Comparison of ENCODE assay signal across 1 cellular context in the genomic region with DNA sequence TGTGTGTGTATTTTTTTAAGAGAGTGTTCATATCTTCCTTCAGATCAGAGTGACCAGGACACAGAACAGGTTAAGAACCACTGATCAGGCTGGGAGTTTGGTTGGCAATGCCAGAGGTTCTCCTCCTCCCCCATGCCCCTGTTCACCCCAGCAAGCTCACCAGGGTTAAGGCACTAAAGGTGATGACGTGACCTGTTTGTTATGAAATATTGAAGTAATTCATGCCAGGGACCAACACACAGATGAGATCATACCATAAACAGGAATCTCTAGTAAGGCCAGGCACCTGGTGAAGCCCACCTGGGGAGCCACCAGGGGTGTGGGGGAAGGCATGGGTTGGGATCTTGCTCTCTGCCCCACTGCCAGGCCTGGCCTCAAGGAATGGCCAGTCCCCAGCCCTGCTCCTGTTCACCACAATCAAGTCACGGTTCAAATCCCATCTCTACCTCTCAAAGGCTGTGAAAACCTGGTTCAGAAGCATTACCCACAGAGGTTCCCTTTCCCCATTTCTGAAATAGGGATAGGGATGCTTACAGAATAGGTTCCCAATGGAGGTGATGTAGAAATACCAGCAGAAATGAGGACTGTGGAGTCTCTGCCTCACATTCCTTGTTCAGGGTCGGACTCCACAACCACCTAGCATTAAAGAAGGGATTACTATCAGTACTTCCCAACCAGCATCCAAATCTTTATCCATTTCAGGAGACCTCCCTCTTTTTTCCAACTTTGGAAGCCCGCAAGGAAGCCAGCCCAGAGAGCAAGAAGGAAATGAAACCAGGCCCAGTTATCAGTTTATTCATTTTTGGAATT.
TF ChIP-seq lines count a peak whose summit lies in the region.

No MANE protein-coding gene starts in this region.

TF ChIP-seq in GM12878, 131 proteins besides CTCF, POLR2A, EP300 and RAD21:
- TF ChIP-seq SIX5 (IDR thresholded peaks at IDR 0.05; ENCODE audit: low read depth, low read length, severe bottlenecking) (no peak), CBFB (IDR thresholded peaks at IDR 0.05; ENCODE audit: low read depth) (0 out of 2 replicates have a peak, but pooled peaks have one; percentile 19), ZNF274 (IDR thresholded peaks at IDR 0.05; ENCODE audit: insufficient read depth, insufficient read length) (no peak), SMAD5 (IDR thresholded peaks at IDR 0.05; ENCODE audit: low read depth) (peak; percentile 28; the same call in 1 of the 2 replicates), POLR2AphosphoS2 (IDR thresholded peaks at IDR 0.05; ENCODE audit: low read depth, low read length) (peak; percentile 73; the same call in 1 of the 2 replicates), ZBED1 (IDR thresholded peaks at IDR 0.05; ENCODE audit: borderline replicate concordance) (peak; percentile 50; the same call in 1 of the 2 replicates), MTA3 (IDR thresholded peaks at IDR 0.05; ENCODE audit: borderline replicate concordance, low read length) (peak; percentile 80), TAF1 (IDR thresholded peaks at IDR 0.05; ENCODE audit: borderline replicate concordance, low read depth, low read length) (no peak), ATF7 (IDR thresholded peaks at IDR 0.05; ENCODE audit: low read depth) (peak; percentile 48; the same call in 1 of the 2 replicates), POLR2AphosphoS5 (IDR thresholded peaks at IDR 0.05; ENCODE audit: low read length) (0 out of 2 replicates have a peak, but pooled peaks have one; percentile 47), IKZF1 (conservative IDR thresholded peaks at IDR 0.05) (peak; percentile 48; the same call in 1 of the 2 replicates), PML (IDR thresholded peaks at IDR 0.05; ENCODE audit: low read length) (peak; percentile 47; the same call in 1 of the 2 replicates), EED (IDR thresholded peaks at IDR 0.05; ENCODE audit: low read depth) (peak; percentile 68; the same call in 1 of the 2 replicates), BCL11A (IDR thresholded peaks at IDR 0.05; ENCODE audit: low read depth, low read length) (peak; percentile 34; the same call in 1 of the 2 replicates), RBBP5 (conservative IDR thresholded peaks at IDR 0.05) (no peak), ESRRA (IDR thresholded peaks at IDR 0.05; ENCODE audit: low read length) (no peak), HDGF (IDR thresholded peaks at IDR 0.05) (no peak), IKZF2 (IDR thresholded peaks at IDR 0.05) (peak; percentile 43 to 48; a peak in 3 of 4 replicates), TBL1XR1 (IDR thresholded peaks at IDR 0.05; ENCODE audit: low read depth, low read length) (0 out of 2 replicates have a peak, but pooled peaks have one; percentile 58), CREM (IDR thresholded peaks at IDR 0.05; ENCODE audit: low read depth) (peak; percentile 39; the same call in 1 of the 2 replicates), SPI1 (IDR thresholded peaks at IDR 0.05; ENCODE audit: borderline replicate concordance, insufficient read depth, low read depth, low read length) (peak; percentile 72), BACH1 (IDR thresholded peaks at IDR 0.05; ENCODE audit: borderline replicate concordance) (0 out of 2 replicates have a peak, but pooled peaks have one; percentile 10)
- TF ChIP-seq, protein P1, sequence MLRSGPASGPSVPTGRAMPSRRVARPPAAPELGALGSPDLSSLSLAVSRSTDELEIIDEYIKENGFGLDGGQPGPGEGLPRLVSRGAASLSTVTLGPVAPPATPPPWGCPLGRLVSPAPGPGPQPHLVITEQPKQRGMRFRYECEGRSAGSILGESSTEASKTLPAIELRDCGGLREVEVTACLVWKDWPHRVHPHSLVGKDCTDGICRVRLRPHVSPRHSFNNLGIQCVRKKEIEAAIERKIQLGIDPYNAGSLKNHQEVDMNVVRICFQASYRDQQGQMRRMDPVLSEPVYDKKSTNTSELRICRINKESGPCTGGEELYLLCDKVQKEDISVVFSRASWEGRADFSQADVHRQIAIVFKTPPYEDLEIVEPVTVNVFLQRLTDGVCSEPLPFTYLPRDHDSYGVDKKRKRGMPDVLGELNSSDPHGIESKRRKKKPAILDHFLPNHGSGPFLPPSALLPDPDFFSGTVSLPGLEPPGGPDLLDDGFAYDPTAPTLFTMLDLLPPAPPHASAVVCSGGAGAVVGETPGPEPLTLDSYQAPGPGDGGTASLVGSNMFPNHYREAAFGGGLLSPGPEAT (IDR thresholded peaks at IDR 0.05; ENCODE audit: low read depth) = 0 out of 2 replicates have a peak, but pooled peaks have one; percentile 14
- TF ChIP-seq, protein P2, sequence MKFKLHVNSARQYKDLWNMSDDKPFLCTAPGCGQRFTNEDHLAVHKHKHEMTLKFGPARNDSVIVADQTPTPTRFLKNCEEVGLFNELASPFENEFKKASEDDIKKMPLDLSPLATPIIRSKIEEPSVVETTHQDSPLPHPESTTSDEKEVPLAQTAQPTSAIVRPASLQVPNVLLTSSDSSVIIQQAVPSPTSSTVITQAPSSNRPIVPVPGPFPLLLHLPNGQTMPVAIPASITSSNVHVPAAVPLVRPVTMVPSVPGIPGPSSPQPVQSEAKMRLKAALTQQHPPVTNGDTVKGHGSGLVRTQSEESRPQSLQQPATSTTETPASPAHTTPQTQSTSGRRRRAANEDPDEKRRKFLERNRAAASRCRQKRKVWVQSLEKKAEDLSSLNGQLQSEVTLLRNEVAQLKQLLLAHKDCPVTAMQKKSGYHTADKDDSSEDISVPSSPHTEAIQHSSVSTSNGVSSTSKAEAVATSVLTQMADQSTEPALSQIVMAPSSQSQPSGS (IDR thresholded peaks at IDR 0.05; ENCODE audit: low read length) = no peak; the same call in none of the 2 replicates
- TF ChIP-seq, protein P3, sequence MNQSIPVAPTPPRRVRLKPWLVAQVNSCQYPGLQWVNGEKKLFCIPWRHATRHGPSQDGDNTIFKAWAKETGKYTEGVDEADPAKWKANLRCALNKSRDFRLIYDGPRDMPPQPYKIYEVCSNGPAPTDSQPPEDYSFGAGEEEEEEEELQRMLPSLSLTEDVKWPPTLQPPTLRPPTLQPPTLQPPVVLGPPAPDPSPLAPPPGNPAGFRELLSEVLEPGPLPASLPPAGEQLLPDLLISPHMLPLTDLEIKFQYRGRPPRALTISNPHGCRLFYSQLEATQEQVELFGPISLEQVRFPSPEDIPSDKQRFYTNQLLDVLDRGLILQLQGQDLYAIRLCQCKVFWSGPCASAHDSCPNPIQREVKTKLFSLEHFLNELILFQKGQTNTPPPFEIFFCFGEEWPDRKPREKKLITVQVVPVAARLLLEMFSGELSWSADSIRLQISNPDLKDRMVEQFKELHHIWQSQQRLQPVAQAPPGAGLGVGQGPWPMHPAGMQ (IDR thresholded peaks at IDR 0.05; ENCODE audit: borderline replicate concordance) = no peak
